30 cellular contexts compared by ENCODE assay signal in genomic region chr6:366389-366788, GRCh38. TPM values are rescaled to one million over a fixed set of nuclear protein-coding genes. Genes with fewer than 3 reads are reported as not detected.
"Had no signal": no experiment of that assay in that cellular context is flagged by ENCODE, and none has a peak within 500 bp of the region (broad histone marks: within the 10 kb centered on the region; RNA-seq: fewer than 3 reads in every experiment).

No MANE protein-coding gene starts in this region.

- H3K27ac Mint-ChIP-seq: activated CD8-positive, alpha-beta T cell treated with anti-CD3 and anti-CD28 coated beads for 36 hours; activated naive CD4-positive, alpha-beta T cell treated with anti-CD3 and anti-CD28 coated beads, Interleukin-2, amount 50 U/mL, for 72 hours; activated naive CD8-positive, alpha-beta T cell treated with anti-CD3 and anti-CD28 coated beads, Interleukin-2, amount 50 U/mL, for 24 hours; activated T-helper 1 cell treated with anti-CD3 and anti-CD28 coated beads, Interleukin-12 subunit alpha, Interleukin-12 subunit beta, Interleukin-2, Interleukin-4 antibody, amounts not matched to agents 30 ng/mL and 10 ng/mL and 1 ng/mL, durations not matched to agents 14 hours and 24 hours and 36 hours; T-helper 1 cell treated with Interleukin-12 subunit alpha and Interleukin-12 subunit beta and Interleukin-4 antibody, amounts not matched to agents 30 μg/mL and 1 μg/mL, for 36 hours had no signal

- H3K9me3 ChIP-seq: SK-N-SH had no signal

- H3K4me3 ChIP-seq: ascending aorta, body of pancreas, PC-9 had no signal

- H3K4me1 ChIP-seq: ascending aorta, body of pancreas had no signal

- H3K4me2 ChIP-seq: KMS-11, PC-9, SK-N-SH had no signal

- ATAC-seq: activated CD4-positive, CD25-positive, alpha-beta regulatory T cell treated with anti-CD3 and anti-CD28 coated beads, Interleukin-2, amount 50 U/mL, for 24 hours; activated CD8-positive, alpha-beta T cell treated with anti-CD3 and anti-CD28 coated beads for 36 hours; activated naive CD4-positive, alpha-beta T cell treated with anti-CD3 and anti-CD28 coated beads, Interleukin-2, amount 50 U/mL, for 72 hours; activated naive CD8-positive, alpha-beta T cell treated with anti-CD3 and anti-CD28 coated beads, Interleukin-2, amount 50 U/mL, for 24 hours; body of pancreas had no signal

- H3K36me3 ChIP-seq: ascending aorta had no signal

- H3K9me2 ChIP-seq: SK-N-SH had no signal

- H3K27me3 ChIP-seq: ascending aorta had no signal

- H3K27ac ChIP-seq: ascending aorta, body of pancreas, KMS-11, PC-9 had no signal

- DNase-seq: activated CD4-positive, alpha-beta T cell treated with anti-CD3 and anti-CD28 coated beads for 4 hours; activated CD8-positive, alpha-beta memory T cell treated with anti-CD3 and anti-CD28 coated beads, Interleukin-2, amount 50 U/mL, for 4 hours; activated CD8-positive, alpha-beta T cell treated with anti-CD3 and anti-CD28 coated beads for 36 hours; activated effector memory CD4-positive, alpha-beta T cell treated with anti-CD3 and anti-CD28 coated beads, Interleukin-2, amount 50 U/mL, for 16 hours; activated naive CD4-positive, alpha-beta T cell treated with Interleukin-2 at 50 U/mL for 16 hours; activated naive CD8-positive, alpha-beta T cell treated with anti-CD3 and anti-CD28 coated beads, Interleukin-2, amount 50 U/mL, for 24 hours; amniotic stem cell; body of pancreas; central memory CD4-positive, alpha-beta T cell; NCI-H1092; NCI-H1417; NCI-H1694; NCI-H2029; NCI-H2107; NCI-H2171 treated with DMSO at 0.1 percent for 48 hours; NCI-H345; NCI-H510A; NCI-H69; NK-92 treated with Interleukin-12 subunit alpha and Interleukin-12 subunit beta, amount 100 ng/mL, for 24 hours; PC-9; SIG-M5; SK-N-SH had no signal

- H3K4me3 Mint-ChIP-seq: activated CD8-positive, alpha-beta T cell treated with anti-CD3 and anti-CD28 coated beads for 36 hours; activated naive CD8-positive, alpha-beta T cell treated with anti-CD3 and anti-CD28 coated beads, Interleukin-2, amount 50 U/mL, for 24 hours; activated T-helper 1 cell treated with anti-CD3 and anti-CD28 coated beads, Interleukin-12 subunit alpha, Interleukin-12 subunit beta, Interleukin-2, Interleukin-4 antibody, amounts not matched to agents 30 ng/mL and 10 ng/mL and 1 ng/mL, durations not matched to agents 14 hours and 24 hours and 36 hours; T-helper 1 cell treated with Interleukin-12 subunit alpha and Interleukin-12 subunit beta and Interleukin-4 antibody, amounts not matched to agents 30 μg/mL and 1 μg/mL, for 36 hours had no signal

- H2AFZ ChIP-seq: PC-9 had no signal

- H3K9ac ChIP-seq: KMS-11, SK-N-SH had no signal

RNA-seq across cellular contexts. Expression of gene IRF4, which starts 25.2 kb away (rescaled TPM):
- total RNA-seq: bronchial epithelial cell, MCF 10A, PC-9 had no signal
